Comparison of ENCODE assay signal across 11 cellular contexts in genomic region chr21:36828208-36828607, GRCh38.
"Had no signal": no experiment of that assay in that cellular context is flagged by ENCODE, and none has a peak within 500 bp of the region (broad histone marks: within the 10 kb centered on the region; RNA-seq: fewer than 3 reads in every experiment).

No MANE protein-coding gene starts in this region.

- H2AFZ ChIP-seq: GM23248, GM23338 had no signal

- H3K4me1 ChIP-seq: HAP-1 had no signal

- H3K27ac ChIP-seq: GM23248 had no signal

- H3K9ac ChIP-seq: GM23248 had no signal

- H3K4me2 ChIP-seq: GM23338 had no signal

- H3K4me3 ChIP-seq: GM23248, GM23338, HAP-1 had no signal

- H3K9me3 ChIP-seq: HAP-1 had no signal

- H3K36me3 ChIP-seq: HAP-1 had no signal

- FAIRE-seq: H1, H54 had no signal

- DNase-seq: GM23248, GOT3, H7, H9, HCEC 1CT, HFFc6 had no signal

- ATAC-seq: GM23338, HCT116 had no signal
